22 cellular contexts compared by ENCODE assay signal in the genomic region with DNA sequence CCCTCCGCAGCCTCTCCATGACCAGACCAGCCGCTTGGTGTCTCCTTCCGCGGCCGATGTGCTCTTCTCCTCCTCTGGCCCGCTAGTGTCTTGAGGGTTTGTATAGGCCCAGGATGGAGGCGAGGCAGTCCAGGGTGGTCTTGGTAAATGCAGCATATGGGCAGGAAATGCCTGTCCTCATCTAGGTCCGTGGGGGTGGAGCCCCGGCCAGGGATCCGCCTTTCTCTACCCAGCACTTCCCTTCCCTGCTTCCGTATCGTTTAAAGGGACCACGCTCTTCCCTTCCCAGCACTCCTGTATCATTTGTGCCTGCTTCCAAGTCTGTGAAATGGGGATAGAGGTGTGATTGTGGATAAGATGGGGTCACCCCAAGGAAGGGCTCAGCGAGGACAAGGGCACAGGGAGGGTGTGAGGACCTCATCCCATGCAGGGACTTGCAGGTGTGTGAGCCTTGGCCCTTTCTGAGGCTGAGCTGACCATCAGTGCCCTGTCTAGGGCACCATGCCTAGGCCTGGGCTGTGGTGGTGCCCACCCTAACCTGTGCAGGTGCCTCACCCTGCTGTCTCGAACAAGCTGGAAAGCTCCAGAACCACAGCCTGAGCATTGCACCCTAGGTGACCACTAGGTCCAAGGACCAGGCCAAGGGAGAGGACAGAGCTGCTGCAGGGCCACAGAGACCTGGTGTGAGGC.
A peak's percentile ranks its signal among the peaks of the same experiment; 100 is the strongest.
DNase-seq lines count a peak whose midpoint lies in the region; ATAC-seq, FAIRE-seq and TF ChIP-seq lines count a peak whose summit lies in the region.
"Had no signal": no experiment of that assay in that cellular context is flagged by ENCODE, and none has a peak within 500 bp of the region (broad histone marks: within the 10 kb centered on the region; RNA-seq: fewer than 3 reads in every experiment).

No MANE protein-coding gene starts in this region.

- H2BK20ac ChIP-seq in H9 (ENCODE audit: low read depth, low read length, poor library complexity, severe bottlenecking): no peak overlapping the region

- TF ChIP-seq EP300 in HepG2 (IDR thresholded peaks at IDR 0.05; ENCODE audit: low read depth in 2 of 2, low read length in 2 of 2) (no peak), HepG2 (CRISPR knock-in tag; IDR thresholded peaks at IDR 0.05; ENCODE audit: borderline replicate concordance) (no peak)

- no peak overlapping the region for H3K14ac ChIP-seq in H9 (ENCODE audit: insufficient read depth, low read length)

- H3K4me1 ChIP-seq in H9 (ENCODE audit: insufficient read depth, low read length) (no peaks in the 10 kb centered on the region), HepG2 (ENCODE audit: insufficient read depth, low read length) (peaks cover 48% of the 10 kb centered on the region)
- H3K4me1 ChIP-seq: suprapubic skin had no signal

- no peak overlapping the region for H4K8ac ChIP-seq in H9 (replicated peaks; ENCODE audit: insufficient read length, low read depth, low read length)

- no peaks in the 10 kb centered on the region for H3K27me3 ChIP-seq in H9 (ENCODE audit: insufficient read depth, low read length)
- H3K27me3 ChIP-seq in HepG2 (ENCODE audit: control insufficient read depth in 1 of 2, insufficient read depth in 2 of 2, low read length in 2 of 2): peaks cover 0 to 11% of the 10 kb centered on the region in 2 experiments; a peak in 1 of 5 replicates

- no peak overlapping the region for H2BK12ac ChIP-seq in H9 (ENCODE audit: insufficient read length, low read depth, low read length)

- H3K4me1 Mint-ChIP-seq in H9: peaks cover 7 to 32% of the 10 kb centered on the region in 2 experiments
- H3K4me1 Mint-ChIP-seq in activated CD8-positive, alpha-beta memory T cell treated with anti-CD3 and anti-CD28 coated beads, Interleukin-2, amount 10 ng/mL, durations not matched to agents 7 days and 5 days: peaks cover 4% of the 10 kb centered on the region
- H3K4me1 Mint-ChIP-seq in stimulated activated naive B cell treated with anti-CD40 and anti-IgM and Interleukin-4, amounts not matched to agents 10 μg/mL and 1 μg/mL and 100 μg/mL, for 72 hours: peaks cover 0 to 9% of the 10 kb centered on the region in 2 donors
- H3K4me1 Mint-ChIP-seq: activated naive CD8-positive, alpha-beta T cell treated with anti-CD3 and anti-CD28 coated beads, Interleukin-2, amount 50 U/mL, for 24 hours had no signal

- no peak overlapping the region for H3K9ac ChIP-seq in H9 (ENCODE audit: extremely low read depth, insufficient read length, low read length)
- no peak overlapping the region for H3K9ac ChIP-seq in HepG2 (ENCODE audit: insufficient read depth, low read depth, low read length)

- H3K4me3 ChIP-seq in HepG2 (replicated peaks in 1 of 3; ENCODE audit: insufficient read depth in 1 of 3, low read depth in 2 of 3, low read length in 3 of 3): no peak overlapping the region
- H3K4me3 ChIP-seq: suprapubic skin had no signal

- H4K20me1 ChIP-seq in H9 (ENCODE audit: control insufficient read depth, insufficient read depth, insufficient read length) (no peaks in the 10 kb centered on the region), HepG2 (ENCODE audit: insufficient read depth, low read length) (no peaks in the 10 kb centered on the region)

- no peak for TF ChIP-seq RAD21 in HepG2 (CRISPR knock-in tag; IDR thresholded peaks at IDR 0.05)

- H3K23me2 ChIP-seq in H9 (ENCODE audit: insufficient read length, low read depth, low read length, poor library complexity, severe bottlenecking): no peaks in the 10 kb centered on the region

- H3K9me3 ChIP-seq in H9 (ENCODE audit: control insufficient read depth, low read depth, low read length) (no peaks in the 10 kb centered on the region), HepG2 (ENCODE audit: low read length) (no peaks in the 10 kb centered on the region)
- H3K9me3 ChIP-seq: suprapubic skin had no signal

- H3K27ac Mint-ChIP-seq in H9: no peak overlapping the region
- no peak overlapping the region for H3K27ac Mint-ChIP-seq in activated CD8-positive, alpha-beta memory T cell treated with anti-CD3 and anti-CD28 coated beads, Interleukin-2, amount 10 ng/mL, durations not matched to agents 7 days and 5 days
- H3K27ac Mint-ChIP-seq in stimulated activated naive B cell treated with anti-CD40 and anti-IgM and Interleukin-4, amounts not matched to agents 10 μg/mL and 1 μg/mL and 100 μg/mL, for 72 hours: peak overlapping the region; percentile 62
- H3K27ac Mint-ChIP-seq: activated naive CD8-positive, alpha-beta T cell treated with anti-CD3 and anti-CD28 coated beads, Interleukin-2, amount 50 U/mL, for 24 hours; activated T-helper 2 cell treated with anti-CD3 and anti-CD28 coated beads, Interferon-gamma antibody, Interleukin-2, Interleukin-4, amounts not matched to agents 10 μg/mL and 5 μg/mL and 100 μg/mL, durations not matched to agents 14 hours and 24 hours and 36 hours; dendritic cell treated with granulocyte-macrophage colony-stimulating factor and Interleukin-4, amounts not matched to agents 40 ng/mL and 50 ng/mL, for 4 days; mesothelial cell of epicardium had no signal

- H3K23ac ChIP-seq in H9 (ENCODE audit: insufficient read length, low read depth, low read length): no peak overlapping the region

- H2BK120ac ChIP-seq in H9 (ENCODE audit: low read depth, low read length, poor library complexity, severe bottlenecking): no peak overlapping the region

- no peak overlapping the region for H3K18ac ChIP-seq in H9 (ENCODE audit: insufficient read length, low read depth, low read length)

- DNase-seq in H9 (peak; percentile 31), HepG2 (ENCODE audit: low spot score) (no peak), NCI-H128 (lab: John Stamatoyannopoulos, UW; ENCODE audit: unreplicated experiment) (no peak), iPS-NIHi7 (ENCODE audit: extremely low spot score) (no peak)
- DNase-seq in activated CD8-positive, alpha-beta memory T cell treated with anti-CD3 and anti-CD28 coated beads, Interleukin-2, amount 10 ng/mL, durations not matched to agents 7 days and 5 days: peak; percentile 16
- no peak for DNase-seq in stimulated activated naive B cell treated with anti-CD40 and anti-IgM and Interleukin-4, amounts not matched to agents 10 μg/mL and 1 μg/mL and 100 μg/mL, for 72 hours
- DNase-seq: activated naive CD8-positive, alpha-beta T cell treated with anti-CD3 and anti-CD28 coated beads, Interleukin-2, amount 50 U/mL, for 24 hours; GOT3; hypothalamus; kidney glomerular epithelial cell; NCI-H1436; NCI-H226; retina; T1000 had no signal

- peaks cover 0 to 6% of the 10 kb centered on the region in 2 experiments; a peak in 2 of 5 replicates for H3K9me3 Mint-ChIP-seq in H9
- no peaks in the 10 kb centered on the region for H3K9me3 Mint-ChIP-seq in activated CD8-positive, alpha-beta memory T cell treated with anti-CD3 and anti-CD28 coated beads, Interleukin-2, amount 10 ng/mL, durations not matched to agents 7 days and 5 days (ENCODE audit: low read depth)
- H3K9me3 Mint-ChIP-seq in stimulated activated naive B cell treated with anti-CD40 and anti-IgM and Interleukin-4, amounts not matched to agents 10 μg/mL and 1 μg/mL and 100 μg/mL, for 72 hours: no peaks in the 10 kb centered on the region
- H3K9me3 Mint-ChIP-seq: activated naive CD8-positive, alpha-beta T cell treated with anti-CD3 and anti-CD28 coated beads, Interleukin-2, amount 50 U/mL, for 24 hours; activated T-helper 2 cell treated with anti-CD3 and anti-CD28 coated beads, Interferon-gamma antibody, Interleukin-2, Interleukin-4, amounts not matched to agents 10 μg/mL and 5 μg/mL and 100 μg/mL, durations not matched to agents 14 hours and 24 hours and 36 hours; dendritic cell treated with granulocyte-macrophage colony-stimulating factor and Interleukin-4, amounts not matched to agents 40 ng/mL and 50 ng/mL, for 4 days; mesothelial cell of epicardium had no signal

- H3T11ph ChIP-seq in H9 (ENCODE audit: low read length): no peak overlapping the region

- POLR2A ChIA-PET in HepG2 (lab: Yijun Ruan, JAX): no interaction called here

- in situ Hi-C loops in HepG2 (cut with HindIII; ENCODE audit: extremely low pct_ligation_motif_present, low pct_unique_long_range_greater_than_20kb): loop anchor here (10.0 kb wide), 1 partner anchor 326 kb away; a partner anchor contains a TSS

- peaks cover 0 to 4% (median 0%) of the 10 kb centered on the region in 3 experiments; a peak in 2 of 7 replicates for H3K36me3 Mint-ChIP-seq in H9 (ENCODE audit: insufficient read depth in 1 of 3, low read depth in 3 of 3)
- H3K36me3 Mint-ChIP-seq in activated CD8-positive, alpha-beta memory T cell treated with anti-CD3 and anti-CD28 coated beads, Interleukin-2, amount 10 ng/mL, durations not matched to agents 7 days and 5 days: no peaks in the 10 kb centered on the region
- H3K36me3 Mint-ChIP-seq in stimulated activated naive B cell treated with anti-CD40 and anti-IgM and Interleukin-4, amounts not matched to agents 10 μg/mL and 1 μg/mL and 100 μg/mL, for 72 hours: no peaks in the 10 kb centered on the region
- H3K36me3 Mint-ChIP-seq: mesothelial cell of epicardium had no signal

- H3K79me2 ChIP-seq in H9 (ENCODE audit: insufficient read depth, low read length) (no peaks in the 10 kb centered on the region), HepG2 (ENCODE audit: insufficient read depth, low read length) (no peaks in the 10 kb centered on the region)

- intact Hi-C loops in HepG2 (cut with micrococcal nuclease; ENCODE audit: unreplicated experiment): no loop called here

- no peak overlapping the region for H3K56ac ChIP-seq in H9 (ENCODE audit: insufficient read length, low read depth, low read length)

- no peak for FAIRE-seq in HepG2 (lab: Jason Lieb, UNC)
- FAIRE-seq: frontal cortex had no signal

- H3K4me2 ChIP-seq in H9 (ENCODE audit: insufficient read depth, insufficient read length, low read length): no peak overlapping the region
- H3K4me2 ChIP-seq in HepG2 (ENCODE audit: low read depth, low read length): no peak overlapping the region

- no TSS peak for BruUV-seq in HepG2 (replicated peaks; lab: Mats Ljungman, UMichigan)

- no peak for ATAC-seq in activated CD8-positive, alpha-beta memory T cell treated with anti-CD3 and anti-CD28 coated beads, Interleukin-2, amount 10 ng/mL, durations not matched to agents 7 days and 5 days
- ATAC-seq in HepG2 (no peak), GM19324 (IDR thresholded peaks at IDR 0.05; ENCODE audit: low FRiP score, unreplicated experiment) (no peak), GM19397 (IDR thresholded peaks at IDR 0.05; ENCODE audit: unreplicated experiment) (no peak)
- ATAC-seq in stimulated activated naive B cell treated with anti-CD40 and anti-IgM and Interleukin-4, amounts not matched to agents 10 μg/mL and 1 μg/mL and 100 μg/mL, for 72 hours (replicated peaks): no peak
- ATAC-seq: activated naive CD8-positive, alpha-beta T cell treated with anti-CD3 and anti-CD28 coated beads, Interleukin-2, amount 50 U/mL, for 24 hours; Panc1 had no signal

- no peak overlapping the region for H3K4me3 Mint-ChIP-seq in H9
- no peak overlapping the region for H3K4me3 Mint-ChIP-seq in activated CD8-positive, alpha-beta memory T cell treated with anti-CD3 and anti-CD28 coated beads, Interleukin-2, amount 10 ng/mL, durations not matched to agents 7 days and 5 days
- no peak overlapping the region for H3K4me3 Mint-ChIP-seq in stimulated activated naive B cell treated with anti-CD40 and anti-IgM and Interleukin-4, amounts not matched to agents 10 μg/mL and 1 μg/mL and 100 μg/mL, for 72 hours
- H3K4me3 Mint-ChIP-seq: activated naive CD8-positive, alpha-beta T cell treated with anti-CD3 and anti-CD28 coated beads, Interleukin-2, amount 50 U/mL, for 24 hours; dendritic cell treated with granulocyte-macrophage colony-stimulating factor and Interleukin-4, amounts not matched to agents 40 ng/mL and 50 ng/mL, for 4 days; mesothelial cell of epicardium had no signal

- CTCF ChIA-PET in activated CD8-positive, alpha-beta memory T cell treated with anti-CD3 and anti-CD28 coated beads, Interleukin-2, amount 10 ng/mL, durations not matched to agents 7 days and 5 days (lab: Charles Lee): no interaction called here
- CTCF ChIA-PET in HepG2 (lab: Yijun Ruan, JAX; ENCODE audit: low intra/inter-chr PET ratio, low total read pairs): no interaction called here

- no peaks in the 10 kb centered on the region for H3K36me3 ChIP-seq in HepG2 (replicated peaks in 1 of 2; ENCODE audit: control insufficient read depth in 1 of 2, insufficient read depth in 2 of 2, low read length in 2 of 2)
- H3K36me3 ChIP-seq: suprapubic skin had no signal

- no peak overlapping the region for H2BK15ac ChIP-seq in H9 (ENCODE audit: low read depth, low read length)

- H2AK5ac ChIP-seq in H9 (ENCODE audit: insufficient read length, low read length): no peak overlapping the region

- WGBS in H9 (ENCODE audit: extremely low coverage, insufficient read length, low lambda C conversion rate): no CpG with 5 or more reads among the region's 15 CpGs
- 66% methylated on average over 14 of the region's 15 CpGs for WGBS in HepG2 (ENCODE audit: low lambda C conversion rate)

- H3K79me1 ChIP-seq in H9 (ENCODE audit: insufficient read depth, low read depth, low read length, poor library complexity, severe bottlenecking): no peaks in the 10 kb centered on the region

- H2BK5ac ChIP-seq in H9 (ENCODE audit: insufficient read length, low read length): no peak overlapping the region

- peaks cover 7% of the 10 kb centered on the region for H3K27me3 Mint-ChIP-seq in H9 (ENCODE audit: low read depth)
- no peaks in the 10 kb centered on the region for H3K27me3 Mint-ChIP-seq in activated CD8-positive, alpha-beta memory T cell treated with anti-CD3 and anti-CD28 coated beads, Interleukin-2, amount 10 ng/mL, durations not matched to agents 7 days and 5 days
- peaks cover 13 to 22% of the 10 kb centered on the region in 2 donors for H3K27me3 Mint-ChIP-seq in stimulated activated naive B cell treated with anti-CD40 and anti-IgM and Interleukin-4, amounts not matched to agents 10 μg/mL and 1 μg/mL and 100 μg/mL, for 72 hours

- H3K4ac ChIP-seq in H9 (ENCODE audit: low read depth, low read length): no peak overlapping the region

- H3K27ac ChIP-seq in H9 (ENCODE audit: insufficient read length, low read depth, low read length) (no peak overlapping the region), HepG2 (ENCODE audit: extremely low read length, insufficient read depth, low read length) (no peak overlapping the region)
- H3K27ac ChIP-seq: suprapubic skin had no signal

- no peak for TF ChIP-seq POLR2A in HepG2 (IDR thresholded peaks at IDR 0.05; ENCODE audit: insufficient read depth in 1 of 2, low read depth in 2 of 2, low read length in 2 of 2)

- H2AFZ ChIP-seq in H9 (ENCODE audit: low read length) (no peak overlapping the region), HepG2 (ENCODE audit: low read length) (no peak overlapping the region)

- TF ChIP-seq CTCF in H9 (conservative IDR thresholded peaks at IDR 0.05) (no peak), HepG2 (CRISPR knock-in tag; IDR thresholded peaks at IDR 0.05) (no peak)

- H4K5ac ChIP-seq in H9 (ENCODE audit: insufficient read length, low read depth, low read length): no peak overlapping the region

- no peak overlapping the region for H4K91ac ChIP-seq in H9 (ENCODE audit: insufficient read length, low read depth, low read length)

Comparison
In these comparisons a context has a peak if more than half of its experiments do, and no peak if none do; other contexts are left out.
1. DNase-seq: peak in H9 (single experiment) and activated CD8-positive, alpha-beta memory T cell treated with anti-CD3 and anti-CD28 coated beads, Interleukin-2, amount 10 ng/mL, durations not matched to agents 7 days and 5 days (single experiment); none in HepG2 (single experiment), stimulated activated naive B cell treated with anti-CD40 and anti-IgM and Interleukin-4, amounts not matched to agents 10 μg/mL and 1 μg/mL and 100 μg/mL, for 72 hours (single experiment), NCI-H128 (single experiment) and iPS-NIHi7 (single experiment).